In genomic region chr17:49914664-49915063, GRCh38 we compare ENCODE assay signal across 16 cellular contexts. TPM values are rescaled to one million over a fixed set of nuclear protein-coding genes. Genes with fewer than 3 reads are reported as not detected.
DNase-seq lines count a peak whose midpoint lies in the region; ATAC-seq, FAIRE-seq and TF ChIP-seq lines count a peak whose summit lies in the region.
"Had no signal": no experiment of that assay in that cellular context is flagged by ENCODE, and none has a peak within 500 bp of the region (broad histone marks: within the 10 kb centered on the region; RNA-seq: fewer than 3 reads in every experiment).

No MANE protein-coding gene starts in this region.

- H3K27ac ChIP-seq in H1 (ENCODE audit: low read depth, low read length): no peak overlapping the region
- H3K27ac ChIP-seq: C4-2B had no signal

- peaks cover 53% of the 10 kb centered on the region for H3K27me3 Mint-ChIP-seq in osteocyte (ENCODE audit: unreplicated experiment)

- peaks cover 2% of the 10 kb centered on the region; the same call in 1 of the 2 replicates for H3K23me2 ChIP-seq in H1 (ENCODE audit: low read depth, low read length)

- H3K4me1 ChIP-seq in H1 (replicated peaks in 1 of 4; ENCODE audit: control insufficient read depth in 3 of 4, insufficient read depth in 4 of 4, low read length in 3 of 4): peaks cover 3 to 15% (median 9%) of the 10 kb centered on the region in 4 experiments

- no peaks in the 10 kb centered on the region for H3K79me1 ChIP-seq in H1 (ENCODE audit: low read depth, low read length)

- H3K27me3 ChIP-seq in H1 (replicated peaks in 1 of 4; ENCODE audit: control insufficient read depth in 3 of 4, extremely low read depth in 1 of 4, insufficient read depth in 3 of 4, low read length in 3 of 4): peaks cover 4 to 47% (median 41%) of the 10 kb centered on the region in 4 experiments

- no peak overlapping the region for H4K8ac ChIP-seq in H1 (ENCODE audit: extremely low read depth, insufficient read depth, low read length)

- no peak overlapping the region for H3K23ac ChIP-seq in H1 (ENCODE audit: insufficient read length)

- no peak overlapping the region for H2BK20ac ChIP-seq in H1 (ENCODE audit: low read length)

- no peak overlapping the region for H3K4me2 ChIP-seq in H1 (ENCODE audit: insufficient read depth in 1 of 2, low read depth in 2 of 2, low read length in 2 of 2)

- H3K36me3 ChIP-seq in H1 (ENCODE audit: control insufficient read depth in 2 of 4, insufficient read depth in 4 of 4, low read length in 3 of 4): no peaks in the 10 kb centered on the region

- CTCF ChIA-PET in H1 (lab: Charles Lee; ENCODE audit: partially characterized antibody): interaction anchor here (0.9 to 10.0 kb wide), 12 partner anchors 9 to 82 kb away, joined by 3 to 156 read pairs (median 9); partner anchors contain the start of gene DLX3

- H4K5ac ChIP-seq in H1 (ENCODE audit: insufficient read length, low read depth, low read length): no peak overlapping the region

- TF ChIP-seq CTCF in D721Med (IDR thresholded peaks at IDR 0.05; ENCODE audit: insufficient read depth, missing control alignments) (no peak), H1 (IDR thresholded peaks at IDR 0.05; ENCODE audit: control extremely low read depth in 1 of 3, insufficient read depth in 1 of 3, low read depth in 1 of 3, low read length in 3 of 3) (no peak), osteocyte (IDR thresholded peaks at IDR 0.05) (no peak)

- H3K4me3 ChIP-seq in H1 (ENCODE audit: extremely low read depth in 1 of 4, insufficient read depth in 2 of 4, low read depth in 3 of 4, low read length in 4 of 4): no peak overlapping the region

- H3K9me3 Mint-ChIP-seq in osteocyte (ENCODE audit: unreplicated experiment): no peaks in the 10 kb centered on the region
- H3K9me3 Mint-ChIP-seq: CD8-positive, alpha-beta T cell; IgD-negative memory B cell had no signal

- TF ChIP-seq RAD21 in H1 (IDR thresholded peaks at IDR 0.05 in 1 of 2, conservative IDR thresholded peaks at IDR 0.05 in 1 of 2; ENCODE audit: low read depth in 2 of 2, low read length in 2 of 2): no peak

- no peak overlapping the region for H3K14ac ChIP-seq in H1 (ENCODE audit: insufficient read length)

- DNase-seq in D721Med (ENCODE audit: insufficient read length, low spot score) (peak; percentile 61), NCI-H82 treated with DMSO at 0.1 percent for 48 hours (lab: John Stamatoyannopoulos, UW; ENCODE audit: unreplicated experiment) (peak; percentile 82), H1 (ENCODE audit: low read depth in 1 of 2, low spot score in 2 of 2) (no peak), A172 (ENCODE audit: low spot score) (no peak), mesenteric fat pad (ENCODE audit: low spot score) (no peak), osteocyte (ENCODE audit: extremely low spot score, unreplicated experiment) (no peak)
- DNase-seq: ACHN; CD8-positive, alpha-beta T cell; DMS53; GF-D8; KG1 had no signal

- H3K4me1 Mint-ChIP-seq in osteocyte (ENCODE audit: unreplicated experiment): peaks cover 16% of the 10 kb centered on the region

- TF ChIP-seq POLR2A in H1 (IDR thresholded peaks at IDR 0.05; ENCODE audit: control extremely low read depth in 1 of 2, low read depth in 2 of 2, low read length in 2 of 2): no peak

- no peaks in the 10 kb centered on the region for H3K9me3 ChIP-seq in H1 (ENCODE audit: insufficient read depth in 2 of 2, low read depth in 1 of 2, low read length in 1 of 2)

- H3K27ac Mint-ChIP-seq in osteocyte (ENCODE audit: unreplicated experiment): no peak overlapping the region
- H3K27ac Mint-ChIP-seq: CD8-positive, alpha-beta T cell; IgD-negative memory B cell had no signal

- TF ChIP-seq EP300 in H1 (IDR thresholded peaks at IDR 0.05; ENCODE audit: borderline replicate concordance in 1 of 2, low read depth in 2 of 2, low read length in 2 of 2): no peak

- FAIRE-seq in D721Med (lab: Jason Lieb, UNC) (no peak), H1 (lab: Jason Lieb, UNC) (no peak)
- FAIRE-seq: GM19239, H54 had no signal

- H2AFZ ChIP-seq in H1 (ENCODE audit: low read length): no peak overlapping the region

- H2BK12ac ChIP-seq in H1 (ENCODE audit: low read depth, low read length): peak overlapping the region; percentile 43; the same call in 1 of the 2 replicates

- H2BK120ac ChIP-seq in H1 (replicated peaks; ENCODE audit: low read depth, low read length): no peak overlapping the region

- no peak overlapping the region for H3K4me3 Mint-ChIP-seq in osteocyte (ENCODE audit: unreplicated experiment)
- H3K4me3 Mint-ChIP-seq: CD8-positive, alpha-beta T cell; IgD-negative memory B cell had no signal

- H3K18ac ChIP-seq in H1 (ENCODE audit: extremely low read depth, low read length): 0 out of 2 replicates have a peak overlapping the region, but pooled peaks have one; percentile 4

- no peak overlapping the region for H2BK5ac ChIP-seq in H1 (ENCODE audit: low read depth, low read length)

- H4K91ac ChIP-seq in H1 (replicated peaks; ENCODE audit: insufficient read length, low read length): no peak overlapping the region

- POLR2A ChIA-PET in H1 (lab: Charles Lee; ENCODE audit: partially characterized antibody): interaction anchor here (1.0 kb wide), 1 partner anchor 12 kb away, joined by 4 read pairs; no protein-coding TSS in a partner anchor

- H2AK5ac ChIP-seq in H1 (ENCODE audit: low read depth, low read length): peak overlapping the region; percentile 55; the same call in 1 of the 2 replicates

- no peaks in the 10 kb centered on the region for H3K79me2 ChIP-seq in H1 (ENCODE audit: control insufficient read depth in 1 of 2, insufficient read depth in 2 of 2, low read length in 2 of 2)

- H3K4ac ChIP-seq in H1 (replicated peaks; ENCODE audit: insufficient read length, low read depth, low read length): no peak overlapping the region

- no peaks in the 10 kb centered on the region for H3K36me3 Mint-ChIP-seq in osteocyte (ENCODE audit: unreplicated experiment)
- H3K36me3 Mint-ChIP-seq: CD8-positive, alpha-beta T cell; IgD-negative memory B cell had no signal

- H4K20me1 ChIP-seq in H1 (replicated peaks in 1 of 2; ENCODE audit: control insufficient read depth in 1 of 2, insufficient read depth in 2 of 2, low read length in 2 of 2): no peaks in the 10 kb centered on the region

- H3K9ac ChIP-seq in H1 (replicated peaks in 1 of 4; ENCODE audit: extremely low read depth in 1 of 4, low read depth in 3 of 4, low read length in 3 of 4): no peak overlapping the region

- H2BK15ac ChIP-seq in H1 (ENCODE audit: low read length): no peak overlapping the region

- WGBS in H1 (ENCODE audit: extremely low coverage in 1 of 2, insufficient coverage in 1 of 2, insufficient read length in 1 of 2, insufficient replicate concordance in 2 of 2, low coverage in 1 of 2, low lambda C conversion rate in 2 of 2, missing lambda C conversion rate in 1 of 2), 2 experiments: 94% methylated on average over 4 of the region's 4 CpGs; no CpG with 5 or more reads in 1 of the 2 experiments

- no peak overlapping the region for H3K56ac ChIP-seq in H1 (replicated peaks; ENCODE audit: insufficient read length, low read depth, low read length)

- ATAC-seq in GM21447 (IDR thresholded peaks at IDR 0.05; ENCODE audit: unreplicated experiment): no peak
- ATAC-seq: CD8-positive, alpha-beta T cell had no signal

TF ChIP-seq in H1, 55 proteins besides CTCF, POLR2A, EP300 and RAD21:
- TF ChIP-seq SP1 (IDR thresholded peaks at IDR 0.05; ENCODE audit: low read depth, low read length) (no peak), GABPA (IDR thresholded peaks at IDR 0.05; ENCODE audit: borderline replicate concordance, insufficient read depth, low read length) (no peak), HDAC6 (IDR thresholded peaks at IDR 0.05; ENCODE audit: low read depth, low read length) (no peak), MAFK (IDR thresholded peaks at IDR 0.05; ENCODE audit: low read depth, low read length) (no peak), CBX8 (IDR thresholded peaks at IDR 0.05; ENCODE audit: borderline replicate concordance, low read depth, low read length) (no peak), KDM5A (IDR thresholded peaks at IDR 0.05; ENCODE audit: low read length) (no peak), CREB1 (IDR thresholded peaks at IDR 0.05) (no peak), JUN (IDR thresholded peaks at IDR 0.05; ENCODE audit: low read depth, low read length) (no peak)

RNA-seq across cellular contexts. Expression of gene DLX4, which starts 54.3 kb away (rescaled TPM):
- total RNA-seq in H1 (2021; fragmentation: NEBNext Ultra II Directional; extraction: Animal tissue kit (Norgen Biotek cat#: 25700)): 0.80 and 0.88 TPM in 2 replicates
- 0.67 and 1.5 TPM in 2 replicates for polyA plus RNA-seq in H1 (2011; rRNA removed)
- polyA plus RNA-seq in H1 (2011; cell fraction: cytosol; rRNA removed): 0.94 TPM
- polyA plus RNA-seq in H1 (2011; cell fraction: nucleus; rRNA removed): 5.0 TPM
- polyA plus RNA-seq in H1 (2012, experiment 1 of 2): 0.64 to 1.2 TPM (median 0.93 TPM) in 4 replicates
- polyA plus RNA-seq in H1 (2012, experiment 2 of 2): 0.84 TPM
- polyA plus RNA-seq in H1 (2013, experiment 1 of 2): 0.97 TPM
- 0.87 TPM for polyA plus RNA-seq in H1 (2013, experiment 2 of 2)
- 0.39 and 0.73 TPM in 2 replicates for polyA minus RNA-seq in H1 (2011; rRNA and poly(A)+ RNA removed)
- polyA minus RNA-seq in H1 (2011; cell fraction: cytosol; rRNA and poly(A)+ RNA removed): 0.88 TPM
- polyA minus RNA-seq in H1 (2011; cell fraction: nucleus; rRNA and poly(A)+ RNA removed): 2.2 TPM
- total RNA-seq in A172 (2014; rRNA removed; shearing (Covaris generic)): 1.7 and 2.5 TPM in 2 replicates
- total RNA-seq in mesenteric fat pad (0.55 TPM), osteocyte (not detected in 2 replicates)
- polyA plus RNA-seq: IgD-negative memory B cell had no signal

Comparison
In these comparisons a context has a peak if more than half of its experiments do, and no peak if none do; other contexts are left out.
1. DNase-seq: peak in D721Med (single experiment) and NCI-H82 treated with DMSO at 0.1 percent for 48 hours (single experiment); none in H1 (0 of 2), A172 (single experiment), mesenteric fat pad (single experiment) and osteocyte (single experiment).